ENCODE assay signal across 17 cellular contexts in genomic region chr7:72080349-72080766, GRCh38.
"Had no signal": no experiment of that assay in that cellular context is flagged by ENCODE, and none has a peak within 500 bp of the region (broad histone marks: within the 10 kb centered on the region; RNA-seq: fewer than 3 reads in every experiment).

No MANE protein-coding gene starts in this region.

- H3K36me3 Mint-ChIP-seq: activated CD8-positive, alpha-beta memory T cell treated with anti-CD3 and anti-CD28 coated beads, Interleukin-2, amount 10 ng/mL, durations not matched to agents 7 days and 5 days; activated naive CD8-positive, alpha-beta T cell had no signal

- H3K4me1 ChIP-seq: esophagus squamous epithelium, parathyroid adenoma, tibial artery had no signal

- H3K27me3 Mint-ChIP-seq: activated CD8-positive, alpha-beta memory T cell treated with anti-CD3 and anti-CD28 coated beads, Interleukin-2, amount 10 ng/mL, durations not matched to agents 7 days and 5 days; activated naive CD8-positive, alpha-beta T cell had no signal

- DNase-seq: activated CD4-positive, alpha-beta T cell treated with anti-CD3 and anti-CD28 coated beads, Interleukin-2, amount 50 U/mL, for 48 hours; activated CD8-positive, alpha-beta memory T cell treated with anti-CD3 and anti-CD28 coated beads, Interleukin-2, amount 10 ng/mL, durations not matched to agents 7 days and 5 days; activated gamma-delta T cell; activated T-cell treated with anti-CD3 and anti-CD28 coated beads, Interleukin-2, amount 50 U/mL, for 48 hours; amygdala; esophagus squamous epithelium; foreskin fibroblast; head of caudate nucleus; left ventricle myocardium superior; retina; stimulated activated CD4-positive, alpha-beta T cell treated with anti-CD3 and anti-CD28 coated beads, Interleukin-15, amount 100 ng/mL, for 24 hours; stimulated activated CD4-positive, alpha-beta T cell treated with anti-CD3 and anti-CD28 coated beads, Interleukin-4, amount 100 ng/mL, for 24 hours; tibial artery had no signal

- H3K4me3 ChIP-seq: esophagus squamous epithelium, tibial artery had no signal

- H3K36me3 ChIP-seq: esophagus squamous epithelium, tibial artery had no signal

- H3K27ac Mint-ChIP-seq: activated CD8-positive, alpha-beta memory T cell treated with anti-CD3 and anti-CD28 coated beads, Interleukin-2, amount 10 ng/mL, durations not matched to agents 7 days and 5 days; activated naive CD8-positive, alpha-beta T cell had no signal

- ATAC-seq: activated CD8-positive, alpha-beta memory T cell treated with anti-CD3 and anti-CD28 coated beads, Interleukin-2, amount 10 ng/mL, durations not matched to agents 7 days and 5 days; left ventricle myocardium superior had no signal

- H3K27me3 ChIP-seq: esophagus squamous epithelium, tibial artery had no signal

- H3K4me1 Mint-ChIP-seq: activated CD8-positive, alpha-beta memory T cell treated with anti-CD3 and anti-CD28 coated beads, Interleukin-2, amount 10 ng/mL, durations not matched to agents 7 days and 5 days had no signal

- H3K27ac ChIP-seq: esophagus squamous epithelium, parathyroid adenoma, tibial artery had no signal

- H3K4me3 Mint-ChIP-seq: activated CD8-positive, alpha-beta memory T cell treated with anti-CD3 and anti-CD28 coated beads, Interleukin-2, amount 10 ng/mL, durations not matched to agents 7 days and 5 days; activated naive CD8-positive, alpha-beta T cell had no signal

- FAIRE-seq: endometrium, keratinocyte had no signal

- H3K9me3 ChIP-seq: esophagus squamous epithelium, tibial artery had no signal
